Comparison of ENCODE assay signal across 8 cellular contexts in genomic region chr6:166627039-166627874, GRCh38. TPM values are rescaled to one million over a fixed set of nuclear protein-coding genes. Genes with fewer than 3 reads are reported as not detected.
DNase-seq lines count a peak whose midpoint lies in the region; ATAC-seq and TF ChIP-seq lines count a peak whose summit lies in the region.

RPS6KA2 (minus strand) TSS chr6:166627251; CDS start chr6:166627019, 232 bp downstream.

- CTCF ChIA-PET in PC-9 (lab: Charles Lee) = interaction anchor here (0.6 kb wide), 1 partner anchor 242 kb away, joined by 4 read pairs; no protein-coding TSS in a partner anchor

- DNase-seq in DMS53 (lab: John Stamatoyannopoulos, UW) = peak; percentile 98
- peak; percentile 95 to 98 for DNase-seq in PC-9
- DNase-seq in activated T-cell treated with anti-CD3 and anti-CD28 coated beads, Interleukin-2, amount 50 U/mL, for 4 hours = peak; percentile 100
- DNase-seq in erythroblast (lab: John Stamatoyannopoulos, UW) = peak; percentile 98 to 99
- peak; percentile 98 to 100 for DNase-seq in stimulated activated CD8-positive, alpha-beta memory T cell treated with anti-CD3 and anti-CD28 coated beads, Interleukin-4, amount 100 ng/mL, for 4 hours (ENCODE audit: low read depth in 2 of 2, low spot score in 1 of 2)

- TF ChIP-seq POLR2A in erythroblast (IDR thresholded peaks at IDR 0.05; ENCODE audit: low read length) = peak; percentile 33

- H3K27me3 Mint-ChIP-seq in activated T-cell treated with anti-CD3 and anti-CD28 coated beads, Interleukin-2, amount 50 U/mL, for 4 hours (ENCODE audit: low read depth) = peaks cover 34% of the 10 kb centered on the region

- no peak for TF ChIP-seq EP300 in Ishikawa (IDR thresholded peaks at IDR 0.05; ENCODE audit: borderline replicate concordance)

- H3K4me3 ChIP-seq in PC-9 (peak within 1 kb of the TSS; percentile 91), mucosa of rectum (ENCODE audit: low read length in 2 of 2) (peak within 1 kb of the TSS; percentile 72 to 84)

- no peaks in the 10 kb centered on the region for H3K27me3 ChIP-seq in PC-9 (ENCODE audit: insufficient read depth, low read depth)
- H3K27me3 ChIP-seq in mucosa of rectum (ENCODE audit: control insufficient read depth in 2 of 2, insufficient read depth in 2 of 2, low read length in 2 of 2) = peaks cover 0 to 16% of the 10 kb centered on the region in 2 donors

- peaks cover 16% of the 10 kb centered on the region for H3K79me2 ChIP-seq in PC-9 (ENCODE audit: low read depth)

- peaks cover 14% of the 10 kb centered on the region for H3K4me1 Mint-ChIP-seq in activated T-cell treated with anti-CD3 and anti-CD28 coated beads, Interleukin-2, amount 50 U/mL, for 4 hours (ENCODE audit: low read depth)

- H3K36me3 Mint-ChIP-seq in activated T-cell treated with anti-CD3 and anti-CD28 coated beads, Interleukin-2, amount 50 U/mL, for 4 hours (ENCODE audit: insufficient read depth) = no peaks in the 10 kb centered on the region

- peak within 1 kb of the TSS; percentile 93 for H3K4me2 ChIP-seq in PC-9

- no peaks in the 10 kb centered on the region for H3K9me3 ChIP-seq in PC-9 (ENCODE audit: insufficient read depth, low read depth)
- no peaks in the 10 kb centered on the region for H3K9me3 ChIP-seq in mucosa of rectum (ENCODE audit: control insufficient read depth in 2 of 2, low read length in 2 of 2)

- peaks cover 29% of the 10 kb centered on the region for H3K4me1 ChIP-seq in PC-9 (replicated peaks; ENCODE audit: insufficient read depth)
- peaks cover 13 to 20% of the 10 kb centered on the region in 2 donors for H3K4me1 ChIP-seq in mucosa of rectum (ENCODE audit: control insufficient read depth in 2 of 2, insufficient read depth in 2 of 2, low read length in 2 of 2)

- H3K9ac ChIP-seq in mucosa of rectum (ENCODE audit: low read depth in 1 of 2, low read length in 2 of 2) = peak within 1 kb of the TSS; percentile 63 to 75

- H3K36me3 ChIP-seq in PC-9 (ENCODE audit: low read depth) (no peaks in the 10 kb centered on the region), mucosa of rectum (ENCODE audit: control insufficient read depth in 2 of 2, insufficient read depth in 2 of 2, low read length in 2 of 2) (no peaks in the 10 kb centered on the region)

- H3K27ac ChIP-seq in PC-9 (peak within 1 kb of the TSS; percentile 30), mucosa of rectum (ENCODE audit: low read depth in 2 of 2, low read length in 2 of 2) (peak within 1 kb of the TSS; percentile 86 to 88)

- POLR2A ChIA-PET in PC-9 (lab: Charles Lee; ENCODE audit: unreplicated experiment) = interaction anchor here (0.6 to 0.8 kb wide), 7 partner anchors 16 to 112 kb away, joined by 3 to 57 read pairs (median 7); no protein-coding TSS in a partner anchor

- no peaks in the 10 kb centered on the region for H3K9me3 Mint-ChIP-seq in activated T-cell treated with anti-CD3 and anti-CD28 coated beads, Interleukin-2, amount 50 U/mL, for 4 hours

- ATAC-seq in GM21619 (IDR thresholded peaks at IDR 0.05; ENCODE audit: unreplicated experiment) = peak; percentile 89
- ATAC-seq in activated T-cell treated with anti-CD3 and anti-CD28 coated beads, Interleukin-2, amount 50 U/mL, for 4 hours = peak; percentile 91 to 93

- intact Hi-C loops in PC-9 (cut with micrococcal nuclease; ENCODE audit: unreplicated experiment) = loop anchor here (1.0 to 10.0 kb wide), 8 partner anchors 52 to 368 kb away; partner anchors contain the start of genes CEP43 and MPC1

- BruUV-seq in PC-9 (replicated peaks; lab: Mats Ljungman, UMichigan) = no TSS peak

- 0 out of 2 replicates have a peak, but pooled peaks have one; percentile 28 for TF ChIP-seq CTCF in PC-9 (conservative IDR thresholded peaks at IDR 0.05)

- no peak for TF ChIP-seq RAD21 in Ishikawa (IDR thresholded peaks at IDR 0.05; ENCODE audit: low read depth)

- peak within 1 kb of the TSS; percentile 89 for H2AFZ ChIP-seq in PC-9

- H4K20me1 ChIP-seq in PC-9 (ENCODE audit: insufficient read depth) = no peaks in the 10 kb centered on the region

- H3K4me3 Mint-ChIP-seq in activated T-cell treated with anti-CD3 and anti-CD28 coated beads, Interleukin-2, amount 50 U/mL, for 4 hours = peak within 1 kb of the TSS; percentile 82

- peaks cover 12% of the 10 kb centered on the region for H3F3A ChIP-seq in PC-9 (ENCODE audit: insufficient read depth, low read depth)

- H3K9me2 ChIP-seq in PC-9 (ENCODE audit: insufficient read depth) = no peaks in the 10 kb centered on the region

TF ChIP-seq in Ishikawa, 13 proteins besides CTCF, POLR2A, EP300 and RAD21:
- TF ChIP-seq TCF12 (IDR thresholded peaks at IDR 0.05; ENCODE audit: low read depth) = no peak; the same call in 1 of the 2 replicates
- TF ChIP-seq CEBPB (IDR thresholded peaks at IDR 0.05) = no peak
- TF ChIP-seq FOXM1 (IDR thresholded peaks at IDR 0.05; ENCODE audit: borderline replicate concordance, low read depth) = no peak
- no peak for TF ChIP-seq NFIC (IDR thresholded peaks at IDR 0.05)
- TF ChIP-seq YY1 (IDR thresholded peaks at IDR 0.05; ENCODE audit: low read depth) = peak; percentile 70; the same call in 1 of the 2 replicates
- no peak for TF ChIP-seq CREB1 (IDR thresholded peaks at IDR 0.05; ENCODE audit: low read depth)
- TF ChIP-seq TEAD4 (IDR thresholded peaks at IDR 0.05) = no peak
- TF ChIP-seq, protein P1, sequence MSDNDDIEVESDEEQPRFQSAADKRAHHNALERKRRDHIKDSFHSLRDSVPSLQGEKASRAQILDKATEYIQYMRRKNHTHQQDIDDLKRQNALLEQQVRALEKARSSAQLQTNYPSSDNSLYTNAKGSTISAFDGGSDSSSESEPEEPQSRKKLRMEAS (IDR thresholded peaks at IDR 0.05) = no peak; the same call in 1 of the 2 replicates
- TF ChIP-seq, protein P2, sequence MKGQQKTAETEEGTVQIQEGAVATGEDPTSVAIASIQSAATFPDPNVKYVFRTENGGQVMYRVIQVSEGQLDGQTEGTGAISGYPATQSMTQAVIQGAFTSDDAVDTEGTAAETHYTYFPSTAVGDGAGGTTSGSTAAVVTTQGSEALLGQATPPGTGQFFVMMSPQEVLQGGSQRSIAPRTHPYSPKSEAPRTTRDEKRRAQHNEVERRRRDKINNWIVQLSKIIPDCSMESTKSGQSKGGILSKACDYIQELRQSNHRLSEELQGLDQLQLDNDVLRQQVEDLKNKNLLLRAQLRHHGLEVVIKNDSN (IDR thresholded peaks at IDR 0.05) = peak; percentile 42; the same call in 1 of the 2 replicates
- TF ChIP-seq, protein P3, sequence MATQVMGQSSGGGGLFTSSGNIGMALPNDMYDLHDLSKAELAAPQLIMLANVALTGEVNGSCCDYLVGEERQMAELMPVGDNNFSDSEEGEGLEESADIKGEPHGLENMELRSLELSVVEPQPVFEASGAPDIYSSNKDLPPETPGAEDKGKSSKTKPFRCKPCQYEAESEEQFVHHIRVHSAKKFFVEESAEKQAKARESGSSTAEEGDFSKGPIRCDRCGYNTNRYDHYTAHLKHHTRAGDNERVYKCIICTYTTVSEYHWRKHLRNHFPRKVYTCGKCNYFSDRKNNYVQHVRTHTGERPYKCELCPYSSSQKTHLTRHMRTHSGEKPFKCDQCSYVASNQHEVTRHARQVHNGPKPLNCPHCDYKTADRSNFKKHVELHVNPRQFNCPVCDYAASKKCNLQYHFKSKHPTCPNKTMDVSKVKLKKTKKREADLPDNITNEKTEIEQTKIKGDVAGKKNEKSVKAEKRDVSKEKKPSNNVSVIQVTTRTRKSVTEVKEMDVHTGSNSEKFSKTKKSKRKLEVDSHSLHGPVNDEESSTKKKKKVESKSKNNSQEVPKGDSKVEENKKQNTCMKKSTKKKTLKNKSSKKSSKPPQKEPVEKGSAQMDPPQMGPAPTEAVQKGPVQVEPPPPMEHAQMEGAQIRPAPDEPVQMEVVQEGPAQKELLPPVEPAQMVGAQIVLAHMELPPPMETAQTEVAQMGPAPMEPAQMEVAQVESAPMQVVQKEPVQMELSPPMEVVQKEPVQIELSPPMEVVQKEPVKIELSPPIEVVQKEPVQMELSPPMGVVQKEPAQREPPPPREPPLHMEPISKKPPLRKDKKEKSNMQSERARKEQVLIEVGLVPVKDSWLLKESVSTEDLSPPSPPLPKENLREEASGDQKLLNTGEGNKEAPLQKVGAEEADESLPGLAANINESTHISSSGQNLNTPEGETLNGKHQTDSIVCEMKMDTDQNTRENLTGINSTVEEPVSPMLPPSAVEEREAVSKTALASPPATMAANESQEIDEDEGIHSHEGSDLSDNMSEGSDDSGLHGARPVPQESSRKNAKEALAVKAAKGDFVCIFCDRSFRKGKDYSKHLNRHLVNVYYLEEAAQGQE (IDR thresholded peaks at IDR 0.05; ENCODE audit: low read depth) = peak; percentile 34; the same call in 1 of the 2 replicates
- TF ChIP-seq ZBTB7A (IDR thresholded peaks at IDR 0.05; ENCODE audit: low read depth) = no peak
- 0 out of 2 replicates have a peak, but pooled peaks have one; percentile 34 for TF ChIP-seq EGR1 (IDR thresholded peaks at IDR 0.05)
- peak; percentile 82 for TF ChIP-seq TAF1 (IDR thresholded peaks at IDR 0.05; ENCODE audit: low read depth)

RNA-seq across cellular contexts. Expression of gene RPS6KA2, which starts in this region (rescaled TPM):
- total RNA-seq in PC-9 (2021) = 18.5 and 20.6 TPM in 2 replicates
- 1 to 10 TPM; 2.8 to 6.2 (median 6.0) TPM for total RNA-seq in activated T-cell treated with anti-CD3 and anti-CD28 coated beads, Interleukin-2, amount 50 U/mL, for 4 hours

Comparison
In these comparisons a context has a peak if more than half of its experiments do, and no peak if none do; other contexts are left out.
1. Peak in every context shown above with its lines: DNase-seq, ATAC-seq, H3K4me3 ChIP-seq and H3K27ac ChIP-seq.